27 cellular contexts compared by ENCODE assay signal in genomic region chr7:15402436-15403136, GRCh38.
DNase-seq lines count a peak whose midpoint lies in the region; ATAC-seq, FAIRE-seq and TF ChIP-seq lines count a peak whose summit lies in the region.
"Had no signal": no experiment of that assay in that cellular context is flagged by ENCODE, and none has a peak within 500 bp of the region (broad histone marks: within the 10 kb centered on the region; RNA-seq: fewer than 3 reads in every experiment).

No MANE protein-coding gene starts in this region.

- H3K4me3 ChIP-seq in GM23338 = no peak overlapping the region
- no peak overlapping the region for H3K4me3 ChIP-seq in pancreas
- no peak overlapping the region for H3K4me3 ChIP-seq in heart right ventricle
- no peak overlapping the region for H3K4me3 ChIP-seq in tibial artery
- H3K4me3 ChIP-seq: GM12878 had no signal

- no peaks in the 10 kb centered on the region for H4K20me1 ChIP-seq in GM23338 (replicated peaks; ENCODE audit: insufficient read depth)

- no peak overlapping the region for H2AFZ ChIP-seq in GM23338

- no peaks in the 10 kb centered on the region for H3K79me2 ChIP-seq in GM23338 (replicated peaks; ENCODE audit: insufficient read depth)

- H3K27ac ChIP-seq in GM23338 (ENCODE audit: low read depth) (no peak overlapping the region), pancreas (no peak overlapping the region), heart right ventricle (no peak overlapping the region), tibial artery (no peak overlapping the region)
- H3K27ac ChIP-seq: C4-2B, HL-60 had no signal

- DNase-seq in GM23338 (ENCODE audit: low spot score) (no peak), OCI-M1 (lab: John Stamatoyannopoulos, UW) (peak; percentile 9), pancreas (no peak), heart right ventricle (no peak), tibial artery (no peak)
- DNase-seq: Caco-2; CD8-positive, alpha-beta T cell; GDM1; GOT3; HCEC 1CT; Karpas-422; MV-4-11; NCI-H1105; NCI-H1436 treated with DMSO at 0.1 percent for 48 hours; NCI-H187 treated with DMSO at 0.1 percent for 48 hours; NCI-H524; SIG-M5; SK-N-SH; SW 1271 had no signal

- peak overlapping the region; percentile 21; the same call in 1 of the 2 replicates for H3K4me2 ChIP-seq in GM23338
- H3K4me2 ChIP-seq: SK-N-SH had no signal

- ATAC-seq in GM23338 (no peak), pancreas (no peak), GM18498 (IDR thresholded peaks at IDR 0.05; ENCODE audit: unreplicated experiment) (no peak), heart right ventricle (no peak)
- ATAC-seq: CD8-positive, alpha-beta T cell; GM12878; HepG2; Panc1 had no signal

- peaks cover under 1% of the 10 kb centered on the region; the same call in 2 of the 3 replicates for H3K36me3 Mint-ChIP-seq in GM23338 (ENCODE audit: low read depth)
- H3K36me3 Mint-ChIP-seq: CD8-positive, alpha-beta T cell had no signal

- H3K36me3 ChIP-seq in GM23338 (ENCODE audit: insufficient read depth) (no peaks in the 10 kb centered on the region), pancreas (no peaks in the 10 kb centered on the region), heart right ventricle (no peaks in the 10 kb centered on the region), tibial artery (no peaks in the 10 kb centered on the region)

- peaks cover 16% of the 10 kb centered on the region for H3K4me1 Mint-ChIP-seq in GM23338
- H3K4me1 Mint-ChIP-seq: B cell had no signal

- peak overlapping the region; percentile 44 for H3K27ac Mint-ChIP-seq in GM23338
- H3K27ac Mint-ChIP-seq: B cell; CD8-positive, alpha-beta T cell had no signal

- TF ChIP-seq CTCF in GM23338 (conservative IDR thresholded peaks at IDR 0.05; ENCODE audit: low read depth in 2 of 2) = no peak
- TF ChIP-seq CTCF in pancreas (IDR thresholded peaks at IDR 0.05) = no peak
- no peak for TF ChIP-seq CTCF in heart right ventricle (IDR thresholded peaks at IDR 0.05)
- TF ChIP-seq CTCF in tibial artery (IDR thresholded peaks at IDR 0.05) = no peak

- H3F3A ChIP-seq in GM23338 (replicated peaks; ENCODE audit: low read depth) = no peaks in the 10 kb centered on the region

- 50 to 55% methylated on average over 2 of the region's 2 CpGs for WGBS in pancreas, 2 donors
- 88 to 94% methylated on average over 2 of the region's 2 CpGs for WGBS in heart right ventricle, 2 donors

- no peak overlapping the region for H3K4me3 Mint-ChIP-seq in GM23338
- H3K4me3 Mint-ChIP-seq: B cell; CD8-positive, alpha-beta T cell had no signal

- H3K9me3 ChIP-seq in pancreas = peaks cover 0 to 3% (median 0%) of the 10 kb centered on the region in 4 donors
- peaks cover 0 to 6% (median 0%) of the 10 kb centered on the region in 11 donors for H3K9me3 ChIP-seq in heart right ventricle
- H3K9me3 ChIP-seq in tibial artery = no peaks in the 10 kb centered on the region
- H3K9me3 ChIP-seq: Caco-2, SK-N-SH had no signal

- H3K27me3 ChIP-seq in GM23338 (ENCODE audit: insufficient read depth) (no peaks in the 10 kb centered on the region), pancreas (no peaks in the 10 kb centered on the region), heart right ventricle (no peaks in the 10 kb centered on the region), tibial artery (no peaks in the 10 kb centered on the region)

- no peaks in the 10 kb centered on the region for H3K27me3 Mint-ChIP-seq in GM23338 (ENCODE audit: insufficient read depth, low read depth, poor library complexity)
- H3K27me3 Mint-ChIP-seq: B cell had no signal

- H3K9me3 Mint-ChIP-seq in GM23338 = peaks cover under 1% of the 10 kb centered on the region; the same call in 1 of the 3 replicates

- FAIRE-seq in endometrium (lab: Jason Lieb, UNC) (peak; percentile 61), pancreas (lab: Jason Lieb, UNC) (peak; percentile 87)
- FAIRE-seq: GM12878, HepG2 had no signal

- peaks cover 7% of the 10 kb centered on the region for H3K4me1 ChIP-seq in GM23338 (ENCODE audit: insufficient read depth)
- H3K4me1 ChIP-seq in pancreas = no peaks in the 10 kb centered on the region
- H3K4me1 ChIP-seq in heart right ventricle = no peaks in the 10 kb centered on the region
- H3K4me1 ChIP-seq in tibial artery = no peaks in the 10 kb centered on the region

- intact Hi-C loops in pancreas (cut with DNase I) = no loop called here
- intact Hi-C loops in heart right ventricle (cut with DNase I) = no loop called here
- intact Hi-C loops in tibial artery (cut with DNase I; ENCODE audit: low total_unique reads) = no loop called here

- no peaks in the 10 kb centered on the region for H3K9me2 ChIP-seq in GM23338 (ENCODE audit: insufficient read depth)
- H3K9me2 ChIP-seq: SK-N-SH had no signal

TF ChIP-seq in GM23338, 12 proteins besides CTCF, POLR2A, EP300 and RAD21:
- TF ChIP-seq NANOG (IDR thresholded peaks at IDR 0.05; ENCODE audit: borderline replicate concordance) (peak; percentile 16; the same call in 1 of the 2 replicates), JUNB (IDR thresholded peaks at IDR 0.05; ENCODE audit: unreplicated experiment) (no peak)
